ENCODE assay signal across 1 cellular context in genomic region chrX:112819013-112819635, GRCh38.
TF ChIP-seq lines count a peak whose summit lies in the region.

No MANE protein-coding gene starts in this region.

TF ChIP-seq in IMR-90, 13 proteins besides CTCF, POLR2A, EP300 and RAD21:
- TF ChIP-seq RFX5 (IDR thresholded peaks at IDR 0.05; ENCODE audit: low read depth, low read length) (no peak), CEBPB (IDR thresholded peaks at IDR 0.05; ENCODE audit: low read depth, low read length) (peak; percentile 96)
